In genomic region chr4:13329963-13330362, GRCh38 we compare ENCODE assay signal across 12 cellular contexts.
DNase-seq lines count a peak whose midpoint lies in the region; ATAC-seq and TF ChIP-seq lines count a peak whose summit lies in the region.
"Had no signal": no experiment of that assay in that cellular context is flagged by ENCODE, and none has a peak within 500 bp of the region (broad histone marks: within the 10 kb centered on the region; RNA-seq: fewer than 3 reads in every experiment).

No MANE protein-coding gene starts in this region.

- no peaks in the 10 kb centered on the region for H3K27me3 ChIP-seq in RWPE2 (ENCODE audit: insufficient read depth, poor library complexity, severe bottlenecking)
- H3K27me3 ChIP-seq in Caco-2 (replicated peaks; ENCODE audit: control insufficient read depth, insufficient read depth, low read length), result no peaks in the 10 kb centered on the region
- H3K27me3 ChIP-seq: BLaER1 treated with 17β-estradiol and CSF1 and Interleukin-3, amounts not matched to agents 10 nM and 100 nM had no signal

- POLR2A ChIA-PET in Caco-2 (lab: Charles Lee), result no interaction called here

- H3K27ac ChIP-seq in RWPE2 (ENCODE audit: poor library complexity, severe bottlenecking), result no peak overlapping the region
- H3K27ac ChIP-seq: BLaER1 treated with 17β-estradiol and CSF1 and Interleukin-3, amounts not matched to agents 10 nM and 100 nM; WERI-Rb-1 had no signal

- peak; percentile 63; the same call in 2 of the 3 replicates for ATAC-seq in RWPE2 (ENCODE audit: low read depth)
- no peak for ATAC-seq in GM21825 (IDR thresholded peaks at IDR 0.05; ENCODE audit: unreplicated experiment)
- no peak for ATAC-seq in GM19397 (IDR thresholded peaks at IDR 0.05; ENCODE audit: unreplicated experiment)

- TF ChIP-seq CTCF in RWPE2 (IDR thresholded peaks at IDR 0.05; ENCODE audit: poor library complexity, severe bottlenecking), result no peak
- TF ChIP-seq CTCF in Caco-2 (IDR thresholded peaks at IDR 0.05; ENCODE audit: insufficient read depth in 1 of 2, low read depth in 1 of 2, low read length in 1 of 2, severe bottlenecking in 1 of 2, unreplicated experiment in 1 of 2), result no peak

- no peak overlapping the region for H3K27ac Mint-ChIP-seq in Caco-2 (ENCODE audit: unreplicated experiment)

- DNase-seq in EH (ENCODE audit: low read depth) (peak; percentile 58), RWPE2 (ENCODE audit: low spot score) (no peak), fibroblast of the conjunctiva (ENCODE audit: low read depth) (peak; percentile 12), SW 1271 (lab: John Stamatoyannopoulos, UW) (no peak), Caco-2 (no peak)
- DNase-seq: activated T-cell treated with anti-CD3 and anti-CD28 coated beads, Interleukin-2, amount 50 U/mL, for 48 hours; NCI-H226; WERI-Rb-1 had no signal

- H3K4me1 ChIP-seq in RWPE2 (ENCODE audit: insufficient read depth, poor library complexity, severe bottlenecking) (no peaks in the 10 kb centered on the region), Caco-2 (no peaks in the 10 kb centered on the region)
- H3K4me1 ChIP-seq: BLaER1 treated with 17β-estradiol and CSF1 and Interleukin-3, amounts not matched to agents 10 nM and 100 nM had no signal

- H3K4me3 Mint-ChIP-seq in Caco-2 (ENCODE audit: unreplicated experiment), result no peak overlapping the region

- CTCF ChIA-PET in Caco-2 (lab: Charles Lee), result no interaction called here

- H3K36me3 ChIP-seq in RWPE2 (ENCODE audit: low read depth) (no peaks in the 10 kb centered on the region), Caco-2 (ENCODE audit: control insufficient read depth, insufficient read depth, low read length) (no peaks in the 10 kb centered on the region)
- H3K36me3 ChIP-seq: WERI-Rb-1 had no signal

- H3K27me3 Mint-ChIP-seq in Caco-2 (ENCODE audit: insufficient read depth, unreplicated experiment), result no peaks in the 10 kb centered on the region

- no peaks in the 10 kb centered on the region for H3K4me1 Mint-ChIP-seq in Caco-2 (ENCODE audit: low read depth, unreplicated experiment)

- no peaks in the 10 kb centered on the region for H3K36me3 Mint-ChIP-seq in Caco-2 (ENCODE audit: insufficient read depth, unreplicated experiment)

- TF ChIP-seq EP300 in Ishikawa (IDR thresholded peaks at IDR 0.05; ENCODE audit: borderline replicate concordance), result no peak

- H3K9me3 Mint-ChIP-seq in Caco-2 (ENCODE audit: unreplicated experiment), result no peaks in the 10 kb centered on the region

- TF ChIP-seq RAD21 in Ishikawa (IDR thresholded peaks at IDR 0.05; ENCODE audit: low read depth), result no peak

- BruUV-seq in Caco-2 (replicated peaks; lab: Mats Ljungman, UMichigan), result no TSS peak

- intact Hi-C loops in Caco-2 (cut with micrococcal nuclease; ENCODE audit: unreplicated experiment), result no loop called here

- H3K9me3 ChIP-seq in RWPE2 (ENCODE audit: severe bottlenecking) (no peaks in the 10 kb centered on the region), Caco-2 (no peaks in the 10 kb centered on the region)

- H3K4me3 ChIP-seq in RWPE2 (ENCODE audit: severe bottlenecking) (no peak overlapping the region), Caco-2 (ENCODE audit: low read depth, low read length) (no peak overlapping the region)
- H3K4me3 ChIP-seq: BLaER1 treated with 17β-estradiol and CSF1 and Interleukin-3, amounts not matched to agents 10 nM and 100 nM had no signal

TF ChIP-seq in Ishikawa, 13 proteins besides CTCF, POLR2A, EP300 and RAD21:
- TF ChIP-seq YY1 (IDR thresholded peaks at IDR 0.05; ENCODE audit: low read depth) (no peak), NFIC (IDR thresholded peaks at IDR 0.05) (peak; percentile 18; the same call in 1 of the 2 replicates), TAF1 (IDR thresholded peaks at IDR 0.05; ENCODE audit: low read depth) (no peak), MAX (IDR thresholded peaks at IDR 0.05) (no peak), REST (IDR thresholded peaks at IDR 0.05; ENCODE audit: low read depth) (no peak), TEAD4 (IDR thresholded peaks at IDR 0.05) (no peak), EGR1 (IDR thresholded peaks at IDR 0.05) (no peak), USF1 (IDR thresholded peaks at IDR 0.05) (no peak), CEBPB (IDR thresholded peaks at IDR 0.05) (no peak), TCF12 (IDR thresholded peaks at IDR 0.05; ENCODE audit: low read depth) (no peak), FOXM1 (IDR thresholded peaks at IDR 0.05; ENCODE audit: borderline replicate concordance, low read depth) (no peak), ZBTB7A (IDR thresholded peaks at IDR 0.05; ENCODE audit: low read depth) (no peak), CREB1 (IDR thresholded peaks at IDR 0.05; ENCODE audit: low read depth) (peak; percentile 16; the same call in 1 of the 2 replicates)
TF ChIP-seq in Ishikawa: peak in this region for 2.

Comparison
In these comparisons a context has a peak if more than half of its experiments do, and no peak if none do; other contexts are left out.
1. DNase-seq: peak in EH (single experiment) and fibroblast of the conjunctiva (single experiment); none in RWPE2 (single experiment), SW 1271 (0 of 2) and Caco-2 (0 of 2).